Comparison of ENCODE assay signal across 18 cellular contexts in genomic region chr4:138893991-138894390, GRCh38.
DNase-seq lines count a peak whose midpoint lies in the region; FAIRE-seq and TF ChIP-seq lines count a peak whose summit lies in the region.
"Had no signal": no experiment of that assay in that cellular context is flagged by ENCODE, and none has a peak within 500 bp of the region (broad histone marks: within the 10 kb centered on the region; RNA-seq: fewer than 3 reads in every experiment).

No MANE protein-coding gene starts in this region.

- peak overlapping the region; percentile 67 for H3K27ac ChIP-seq in hepatocyte
- no peak overlapping the region for H3K27ac ChIP-seq in vagina
- H3K27ac ChIP-seq: C4-2B, HL-60 had no signal

- H3K4me3 ChIP-seq in bronchial epithelial cell (ENCODE audit: low read depth, low read length) (no peak overlapping the region), hepatocyte (no peak overlapping the region), vagina (no peak overlapping the region)
- H3K4me3 ChIP-seq: GM23338 had no signal

- DNase-seq in NCI-H226 (peak; percentile 10), bronchial epithelial cell (ENCODE audit: low read depth) (peak; percentile 53), hepatocyte (ENCODE audit: low spot score) (no peak), SK-N-DZ (ENCODE audit: low spot score) (no peak), ACHN (no peak), vagina (ENCODE audit: extremely low spot score in 2 of 2) (no peak)
- DNase-seq: Caco-2; CD4-positive, alpha-beta T cell; DMS79; GDM1; HCEC 1CT had no signal

- peaks cover 22% of the 10 kb centered on the region for H3K4me1 ChIP-seq in hepatocyte (ENCODE audit: insufficient read depth)
- H3K4me1 ChIP-seq in vagina = no peaks in the 10 kb centered on the region

- H2AFZ ChIP-seq in hepatocyte = no peak overlapping the region
- H2AFZ ChIP-seq: GM23338 had no signal

- H3K27me3 ChIP-seq in bronchial epithelial cell (ENCODE audit: control insufficient read depth, insufficient read depth, low read length) (no peaks in the 10 kb centered on the region), hepatocyte (no peaks in the 10 kb centered on the region), vagina (no peaks in the 10 kb centered on the region)

- H3K4me2 ChIP-seq in hepatocyte = no peak overlapping the region
- H3K4me2 ChIP-seq: GM23338 had no signal

- in situ Hi-C loops in ACHN (cut with HindIII; ENCODE audit: low pct_ligation_motif_present, low pct_unique_long_range_greater_than_20kb, low sequenced_read_pairs) = no loop called here

- H3K79me2 ChIP-seq in hepatocyte = no peaks in the 10 kb centered on the region

- no peak for FAIRE-seq in bronchial epithelial cell (lab: Jason Lieb, UNC)
- FAIRE-seq: A204.1, GM12892, GM18507, H54 had no signal

- H3K9me3 ChIP-seq in hepatocyte (ENCODE audit: low read depth) (no peaks in the 10 kb centered on the region), vagina (no peaks in the 10 kb centered on the region)
- H3K9me3 ChIP-seq: Caco-2 had no signal

- H3K9me2 ChIP-seq in hepatocyte (replicated peaks; ENCODE audit: insufficient read depth) = no peaks in the 10 kb centered on the region

- intact Hi-C loops in vagina (cut with DNase I) = no loop called here

- TF ChIP-seq CTCF in bronchial epithelial cell (IDR thresholded peaks at IDR 0.05; ENCODE audit: insufficient read depth, low read length, severe bottlenecking) (no peak), hepatocyte (IDR thresholded peaks at IDR 0.05; ENCODE audit: poor library complexity) (no peak), vagina (IDR thresholded peaks at IDR 0.05) (no peak)

- H4K20me1 ChIP-seq in hepatocyte (ENCODE audit: insufficient read depth, poor library complexity, severe bottlenecking) = no peaks in the 10 kb centered on the region

- H3K36me3 ChIP-seq in bronchial epithelial cell (ENCODE audit: control insufficient read depth, insufficient read depth, low read length) (no peaks in the 10 kb centered on the region), hepatocyte (replicated peaks; ENCODE audit: insufficient read depth, low read depth) (no peaks in the 10 kb centered on the region), vagina (no peaks in the 10 kb centered on the region)

- TF ChIP-seq POLR2A in vagina (IDR thresholded peaks at IDR 0.05) = no peak

Comparison
In these comparisons a context has a peak if more than half of its experiments do, and no peak if none do; other contexts are left out.
1. DNase-seq: peak in NCI-H226 (single experiment) and bronchial epithelial cell (single experiment); none in hepatocyte (single experiment), SK-N-DZ (single experiment), ACHN (single experiment) and vagina (0 of 2).